ENCODE assay signal across 8 cellular contexts in the genomic region with DNA sequence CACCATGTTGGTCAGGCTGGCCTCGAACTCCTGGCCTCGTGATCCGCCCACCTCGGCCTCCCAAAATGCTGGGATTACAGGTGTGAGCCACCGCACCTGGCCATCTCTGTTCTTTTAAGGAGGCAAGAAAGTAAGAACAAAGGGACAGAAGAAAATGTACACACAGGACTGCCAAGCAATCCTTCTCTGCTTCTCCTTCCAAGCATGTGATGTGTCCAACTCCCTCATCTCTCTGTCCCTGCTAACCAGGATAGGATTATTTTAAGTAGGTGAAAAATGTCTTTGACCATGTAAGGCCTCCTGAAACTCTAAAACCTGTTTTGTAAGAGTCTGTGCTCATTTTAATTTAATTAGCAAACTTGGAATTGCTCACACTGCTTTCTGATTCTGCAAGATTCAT.
"Had no signal": no experiment of that assay in that cellular context is flagged by ENCODE, and none has a peak within 500 bp of the region (broad histone marks: within the 10 kb centered on the region; RNA-seq: fewer than 3 reads in every experiment).

No MANE protein-coding gene starts in this region.

- H3K27ac Mint-ChIP-seq: activated naive CD8-positive, alpha-beta T cell treated with anti-CD3 and anti-CD28 coated beads, Interleukin-2, amount 50 U/mL, for 24 hours had no signal

- H3K9me3 Mint-ChIP-seq: activated naive CD8-positive, alpha-beta T cell treated with anti-CD3 and anti-CD28 coated beads, Interleukin-2, amount 50 U/mL, for 24 hours; activated T-helper 17 cell treated with anti-CD3 and anti-CD28 coated beads, Interleukin-2, amount 50 U/mL, for 72 hours had no signal

- H3K4me3 ChIP-seq: hepatocyte had no signal

- ATAC-seq: activated naive CD8-positive, alpha-beta T cell treated with anti-CD3 and anti-CD28 coated beads, Interleukin-2, amount 50 U/mL, for 24 hours; activated T-helper 17 cell treated with anti-CD3 and anti-CD28 coated beads, Interleukin-2, amount 50 U/mL, for 72 hours had no signal

- DNase-seq: activated naive CD4-positive, alpha-beta T cell treated with Interleukin-2 at 50 U/mL for 16 hours; activated naive CD8-positive, alpha-beta T cell treated with anti-CD3 and anti-CD28 coated beads, Interleukin-2, amount 50 U/mL, for 24 hours; aorta; kidney; stimulated activated CD4-positive, alpha-beta T cell treated with anti-CD3 and anti-CD28 coated beads, Interleukin-1b, Interleukin-23, amount 100 ng/mL, for 48 hours; T1000 had no signal

- H3K4me3 Mint-ChIP-seq: activated naive CD8-positive, alpha-beta T cell treated with anti-CD3 and anti-CD28 coated beads, Interleukin-2, amount 50 U/mL, for 24 hours; activated T-helper 17 cell treated with anti-CD3 and anti-CD28 coated beads, Interleukin-2, amount 50 U/mL, for 72 hours had no signal

- H3K27me3 ChIP-seq: hepatocyte had no signal

- H3K27ac ChIP-seq: hepatocyte had no signal
